Comparison of ENCODE assay signal across 13 cellular contexts in the genomic region with DNA sequence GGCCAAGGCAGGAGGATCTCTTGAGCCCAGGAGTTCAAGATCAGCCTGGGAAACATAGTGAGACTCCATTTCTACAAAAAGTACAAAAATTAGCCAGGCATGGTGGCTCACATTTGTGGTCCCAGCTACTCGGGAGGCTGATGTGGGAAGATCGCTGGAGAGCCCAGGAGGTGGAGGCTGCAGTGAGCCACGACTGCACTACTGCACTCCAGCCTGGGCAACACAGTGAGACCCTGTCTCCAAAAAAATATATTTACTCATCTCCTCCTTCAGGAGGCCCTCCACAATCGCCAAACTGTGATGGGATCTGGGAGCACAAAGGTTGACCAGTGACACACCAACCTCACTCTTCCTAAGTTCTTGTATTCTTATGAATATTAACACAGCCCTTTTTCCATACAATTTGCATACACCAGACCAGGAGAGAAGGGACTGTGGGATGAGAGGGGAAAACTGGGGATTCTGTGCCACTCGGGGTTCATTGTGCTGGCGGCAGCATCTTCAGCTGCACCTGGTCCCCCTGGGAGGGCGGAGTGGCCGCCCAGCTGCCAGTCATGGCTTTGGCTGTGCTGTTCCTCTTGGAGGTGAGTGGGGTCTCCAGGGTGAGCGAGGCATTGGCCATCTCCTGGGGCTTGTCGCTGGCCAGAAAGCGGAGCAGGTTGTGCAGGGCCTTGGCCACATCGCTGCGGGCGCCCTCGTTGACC. TPM values are rescaled to one million over a fixed set of nuclear protein-coding genes. Genes with fewer than 3 reads are reported as not detected.
"Had no signal": no experiment of that assay in that cellular context is flagged by ENCODE, and none has a peak within 500 bp of the region (broad histone marks: within the 10 kb centered on the region; RNA-seq: fewer than 3 reads in every experiment).

No MANE protein-coding gene starts in this region.

- H3K9me3 ChIP-seq: ascending aorta, pancreas, tibial nerve had no signal

- H3K4me3 Mint-ChIP-seq: activated naive CD4-positive, alpha-beta T cell treated with anti-CD3 and anti-CD28 coated beads, Interleukin-2, amount 10 ng/mL, durations not matched to agents 7 days and 5 days; dendritic cell treated with granulocyte-macrophage colony-stimulating factor and Interleukin-4, amounts not matched to agents 40 ng/mL and 50 ng/mL, for 4 days; mesothelial cell of epicardium; stimulated activated naive B cell treated with anti-CD40 and anti-IgM and Interleukin-4, amounts not matched to agents 10 μg/mL and 1 μg/mL and 100 μg/mL, for 72 hours had no signal

- H3K36me3 ChIP-seq: ascending aorta, pancreas had no signal

- DNase-seq: activated CD4-positive, CD25-positive, alpha-beta regulatory T cell treated with anti-CD3 and anti-CD28 coated beads, Interleukin-2, amount 50 U/mL, for 72 hours; effector memory CD4-positive, alpha-beta T cell; foreskin keratinocyte; stimulated activated naive B cell treated with anti-CD40 and anti-IgM and Interleukin-4, amounts not matched to agents 10 μg/mL and 1 μg/mL and 100 μg/mL, for 72 hours; T1000 had no signal

- H3K4me1 ChIP-seq: foreskin keratinocyte, pancreas had no signal

- H3K36me3 Mint-ChIP-seq: activated naive CD4-positive, alpha-beta T cell treated with anti-CD3 and anti-CD28 coated beads, Interleukin-2, amount 10 ng/mL, durations not matched to agents 7 days and 5 days; mesothelial cell of epicardium had no signal

- H3K27ac Mint-ChIP-seq: activated naive CD4-positive, alpha-beta T cell treated with anti-CD3 and anti-CD28 coated beads, Interleukin-2, amount 10 ng/mL, durations not matched to agents 7 days and 5 days; dendritic cell treated with granulocyte-macrophage colony-stimulating factor and Interleukin-4, amounts not matched to agents 40 ng/mL and 50 ng/mL, for 4 days; mesothelial cell of epicardium; stimulated activated naive B cell treated with anti-CD40 and anti-IgM and Interleukin-4, amounts not matched to agents 10 μg/mL and 1 μg/mL and 100 μg/mL, for 72 hours had no signal

- H3K27me3 ChIP-seq: ascending aorta, foreskin keratinocyte had no signal

- H3K9me3 Mint-ChIP-seq: activated naive CD4-positive, alpha-beta T cell treated with anti-CD3 and anti-CD28 coated beads, Interleukin-2, amount 10 ng/mL, durations not matched to agents 7 days and 5 days; dendritic cell treated with granulocyte-macrophage colony-stimulating factor and Interleukin-4, amounts not matched to agents 40 ng/mL and 50 ng/mL, for 4 days; mesothelial cell of epicardium had no signal

- H3K4me3 ChIP-seq: ascending aorta, pancreas, tibial nerve had no signal

- H3K27ac ChIP-seq: ascending aorta, foreskin keratinocyte, pancreas, tibial nerve had no signal

- FAIRE-seq: bronchial epithelial cell, pancreas had no signal

- H3K4me1 Mint-ChIP-seq: mesothelial cell of epicardium had no signal

RNA-seq across cellular contexts. Expression of gene GPR4, which starts 11.6 kb away (rescaled TPM):
- total RNA-seq: bronchial epithelial cell, foreskin keratinocyte, mesothelial cell of epicardium, myocyte had no signal
